Comparison of ENCODE assay signal across 14 cellular contexts in the genomic region with DNA sequence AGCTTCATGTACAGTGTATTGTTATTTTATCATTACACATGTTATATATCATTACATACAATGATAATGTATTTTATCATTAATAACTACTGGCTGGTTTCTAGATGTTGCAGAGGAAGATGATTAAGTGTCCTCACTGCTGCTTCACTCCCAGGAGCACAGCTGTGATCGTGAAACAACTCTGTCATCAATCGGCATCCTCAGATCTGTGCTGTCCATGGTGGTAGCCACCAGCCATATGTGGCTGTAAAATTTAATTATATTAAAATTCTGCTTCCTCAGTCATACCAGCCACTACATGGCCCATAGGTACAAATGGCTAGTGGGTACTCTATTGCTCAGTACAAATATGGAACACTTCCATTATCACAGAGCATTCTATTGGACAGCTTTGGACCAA.
DNase-seq lines count a peak whose midpoint lies in the region; ATAC-seq and TF ChIP-seq lines count a peak whose summit lies in the region.
"Had no signal": no experiment of that assay in that cellular context is flagged by ENCODE, and none has a peak within 500 bp of the region (broad histone marks: within the 10 kb centered on the region; RNA-seq: fewer than 3 reads in every experiment).

No MANE protein-coding gene starts in this region.

- H2BK15ac ChIP-seq in IMR-90 (ENCODE audit: low read depth, low read length) (no peak overlapping the region), mesenchymal stem cell (ENCODE audit: low read depth, poor library complexity, severe bottlenecking) (no peak overlapping the region)

- H2AK5ac ChIP-seq in IMR-90 (ENCODE audit: low read depth, low read length) (no peak overlapping the region), mesenchymal stem cell (ENCODE audit: low read length, severe bottlenecking) (no peak overlapping the region)

- H3K56ac ChIP-seq in IMR-90 (ENCODE audit: extremely low read depth, insufficient read depth, low read length): no peak overlapping the region

- H2BK5ac ChIP-seq in IMR-90 (ENCODE audit: low read depth, low read length, poor library complexity, severe bottlenecking) (no peak overlapping the region), mesenchymal stem cell (ENCODE audit: low read depth, low read length, poor library complexity, severe bottlenecking) (no peak overlapping the region)

- H3K4me2 ChIP-seq in IMR-90 (ENCODE audit: low read depth, low read length) (no peak overlapping the region), mesenchymal stem cell (ENCODE audit: low read length, poor library complexity, severe bottlenecking) (no peak overlapping the region)
- H3K4me2 ChIP-seq: KMS-11 had no signal

- TF ChIP-seq CTCF in CD4-positive, alpha-beta T cell (IDR thresholded peaks at IDR 0.05): no peak
- no peak for TF ChIP-seq CTCF in IMR-90 (conservative IDR thresholded peaks at IDR 0.05; ENCODE audit: low read depth, low read length)

- no peak overlapping the region for H2BK12ac ChIP-seq in mesenchymal stem cell (ENCODE audit: low read length in 2 of 2)

- H3K18ac ChIP-seq in IMR-90 (ENCODE audit: low read depth, low read length) (no peak overlapping the region), mesenchymal stem cell (ENCODE audit: low read depth in 1 of 2, low read length in 2 of 2) (no peak overlapping the region)

- H2BK20ac ChIP-seq in IMR-90 (ENCODE audit: low read depth, low read length): no peak overlapping the region

- no peak overlapping the region for H3K27ac ChIP-seq in CD4-positive, alpha-beta T cell (ENCODE audit: low read depth, low read length)
- H3K27ac ChIP-seq in IMR-90 (ENCODE audit: insufficient read depth, low read length) (no peak overlapping the region), mesenchymal stem cell (ENCODE audit: low read length, poor library complexity, severe bottlenecking) (no peak overlapping the region)
- H3K27ac ChIP-seq: KMS-11 had no signal

- no peaks in the 10 kb centered on the region for H3K9me3 Mint-ChIP-seq in CD4-positive, alpha-beta T cell
- H3K9me3 Mint-ChIP-seq in activated CD8-positive, alpha-beta T cell treated with anti-CD3 and anti-CD28 coated beads, Interleukin-2, amount 10 ng/mL, durations not matched to agents 7 days and 5 days (ENCODE audit: insufficient read depth): peaks cover 14% of the 10 kb centered on the region

- no peak for TF ChIP-seq POLR2A in IMR-90 (IDR thresholded peaks at IDR 0.05; ENCODE audit: low read depth, low read length)

- peak overlapping the region; percentile 94; the same call in 1 of the 2 replicates for H2BK120ac ChIP-seq in IMR-90 (ENCODE audit: low read depth, low read length)
- no peak overlapping the region for H2BK120ac ChIP-seq in mesenchymal stem cell (ENCODE audit: low read depth, low read length)

- intact Hi-C loops in CD4-positive, alpha-beta T cell (cut with DNase I, micrococcal nuclease): loop anchor here (10.0 kb wide), 2 partner anchors 114 to 116 kb away; no protein-coding TSS in a partner anchor
- intact Hi-C loops in IMR-90 (cut with micrococcal nuclease): loop anchor here (5.0 to 10.0 kb wide), 5 partner anchors 128 to 434 kb away; no protein-coding TSS in a partner anchor

- in situ Hi-C loops in IMR-90 (cut with MboI; ENCODE audit: low sequenced_read_pairs): no loop called here

- no peaks in the 10 kb centered on the region for H3K27me3 Mint-ChIP-seq in CD4-positive, alpha-beta T cell
- H3K27me3 Mint-ChIP-seq in activated CD8-positive, alpha-beta T cell treated with anti-CD3 and anti-CD28 coated beads, Interleukin-2, amount 10 ng/mL, durations not matched to agents 7 days and 5 days (ENCODE audit: low read depth): no peaks in the 10 kb centered on the region
- H3K27me3 Mint-ChIP-seq: CD4-positive, alpha-beta memory T cell had no signal

- H3K4ac ChIP-seq in IMR-90 (ENCODE audit: low read depth, low read length) (no peak overlapping the region), mesenchymal stem cell (ENCODE audit: low read depth in 1 of 2, low read length in 2 of 2) (no peak overlapping the region)

- no peak overlapping the region for H3K9ac ChIP-seq in IMR-90 (ENCODE audit: low read depth, low read length)
- H3K9ac ChIP-seq in mesenchymal stem cell (ENCODE audit: low read length): no peak overlapping the region
- H3K9ac ChIP-seq: KMS-11 had no signal

- no peak for ATAC-seq in CD4-positive, alpha-beta T cell (ENCODE audit: poor library complexity)
- no peak for ATAC-seq in IMR-90 (ENCODE audit: low read depth)
- ATAC-seq in GM18858 (IDR thresholded peaks at IDR 0.05; ENCODE audit: unreplicated experiment): no peak
- no peak for ATAC-seq in activated CD8-positive, alpha-beta T cell treated with anti-CD3 and anti-CD28 coated beads, Interleukin-2, amount 10 ng/mL, durations not matched to agents 7 days and 5 days

- H3K9me3 ChIP-seq in CD4-positive, alpha-beta T cell (ENCODE audit: control insufficient read depth, low read length): no peaks in the 10 kb centered on the region
- no peaks in the 10 kb centered on the region for H3K9me3 ChIP-seq in IMR-90 (ENCODE audit: control insufficient read depth, insufficient read depth, low read length)
- H3K9me3 ChIP-seq in mesenchymal stem cell (ENCODE audit: control insufficient read depth, low read length): peaks cover 10% of the 10 kb centered on the region
- H3K9me3 ChIP-seq: BE2C, HAP-1 had no signal

- peak overlapping the region; percentile 2 for H3K27ac Mint-ChIP-seq in CD4-positive, alpha-beta T cell
- H3K27ac Mint-ChIP-seq in activated CD8-positive, alpha-beta T cell treated with anti-CD3 and anti-CD28 coated beads, Interleukin-2, amount 10 ng/mL, durations not matched to agents 7 days and 5 days: no peak overlapping the region

- DNase-seq in CD4-positive, alpha-beta T cell: no peak
- DNase-seq in IMR-90 (peak; percentile 31), mesenchymal stem cell (peak; percentile 18), OCI-M2 (lab: John Stamatoyannopoulos, UW; ENCODE audit: unreplicated experiment) (no peak)
- DNase-seq in activated CD8-positive, alpha-beta T cell treated with anti-CD3 and anti-CD28 coated beads, Interleukin-2, amount 10 ng/mL, durations not matched to agents 7 days and 5 days: no peak
- DNase-seq: BE2C; C1 segment of cervical spinal cord; CD4-positive, alpha-beta memory T cell; DMS153; DMS79; GDM1 had no signal

- H3K4me1 Mint-ChIP-seq in CD4-positive, alpha-beta T cell (ENCODE audit: low read depth): peaks cover 48% of the 10 kb centered on the region
- H3K4me1 Mint-ChIP-seq in activated CD8-positive, alpha-beta T cell treated with anti-CD3 and anti-CD28 coated beads, Interleukin-2, amount 10 ng/mL, durations not matched to agents 7 days and 5 days (ENCODE audit: low read depth): peaks cover 39% of the 10 kb centered on the region

- dilution Hi-C loops in IMR-90 (cut with HindIII; ENCODE audit: low sequenced_read_pairs, unreplicated experiment): no loop called here

- no TSS peak for BruUV-seq in IMR-90 (replicated peaks; lab: Mats Ljungman, UMichigan)

- no peak overlapping the region for H2AFZ ChIP-seq in IMR-90 (replicated peaks; ENCODE audit: low read length, poor library complexity)
- no peak overlapping the region for H2AFZ ChIP-seq in mesenchymal stem cell (ENCODE audit: low read depth, low read length)

- H2AK9ac ChIP-seq in IMR-90 (replicated peaks; ENCODE audit: low read depth, low read length, poor library complexity): no peak overlapping the region

- H3K36me3 ChIP-seq in IMR-90 (ENCODE audit: control insufficient read depth, insufficient read depth, low read length) (no peaks in the 10 kb centered on the region), mesenchymal stem cell (ENCODE audit: control insufficient read depth in 1 of 2, insufficient read depth in 2 of 2, low read depth in 1 of 2, low read length in 2 of 2) (no peaks in the 10 kb centered on the region)
- H3K36me3 ChIP-seq: BE2C, HAP-1 had no signal

- H3K4me1 ChIP-seq in IMR-90 (ENCODE audit: control insufficient read depth, insufficient read depth, low read length): peaks cover 24% of the 10 kb centered on the region
- peaks cover 10% of the 10 kb centered on the region for H3K4me1 ChIP-seq in mesenchymal stem cell (ENCODE audit: control insufficient read depth, insufficient read depth, low read depth, low read length)
- H3K4me1 ChIP-seq: BE2C, HAP-1 had no signal

- H3K23ac ChIP-seq in IMR-90 (ENCODE audit: low read depth, low read length): no peak overlapping the region
- no peak overlapping the region for H3K23ac ChIP-seq in mesenchymal stem cell (ENCODE audit: low read length in 2 of 2)

- H3K4me3 ChIP-seq in IMR-90 (ENCODE audit: insufficient read depth, low read depth, low read length) (no peak overlapping the region), mesenchymal stem cell (ENCODE audit: insufficient read depth in 1 of 2, low read depth in 1 of 2, low read length in 2 of 2) (no peak overlapping the region)
- H3K4me3 ChIP-seq: HAP-1 had no signal

- no peak overlapping the region for H3K4me3 Mint-ChIP-seq in CD4-positive, alpha-beta T cell
- H3K4me3 Mint-ChIP-seq in activated CD8-positive, alpha-beta T cell treated with anti-CD3 and anti-CD28 coated beads, Interleukin-2, amount 10 ng/mL, durations not matched to agents 7 days and 5 days: no peak overlapping the region
- H3K4me3 Mint-ChIP-seq: CD4-positive, alpha-beta memory T cell had no signal

- POLR2A ChIA-PET in CD4-positive, alpha-beta T cell (lab: Charles Lee): interaction anchor here (0.9 kb wide), 1 partner anchor 23 kb away, joined by 3 read pairs; no protein-coding TSS in a partner anchor
- POLR2A ChIA-PET in IMR-90 (lab: Charles Lee; ENCODE audit: unreplicated experiment): no interaction called here
- POLR2A ChIA-PET in activated CD8-positive, alpha-beta T cell treated with anti-CD3 and anti-CD28 coated beads, Interleukin-2, amount 10 ng/mL, durations not matched to agents 7 days and 5 days (lab: Charles Lee): no interaction called here

- no peaks in the 10 kb centered on the region for H3K79me1 ChIP-seq in IMR-90 (ENCODE audit: low read depth in 1 of 2, low read length in 2 of 2)
- H3K79me1 ChIP-seq in mesenchymal stem cell (replicated peaks; ENCODE audit: low read length, poor library complexity, severe bottlenecking): no peaks in the 10 kb centered on the region

- H4K20me1 ChIP-seq in IMR-90 (ENCODE audit: insufficient read depth, low read length): no peaks in the 10 kb centered on the region

- H4K5ac ChIP-seq in IMR-90 (ENCODE audit: low read depth, low read length): no peak overlapping the region

- H3K14ac ChIP-seq in IMR-90 (replicated peaks; ENCODE audit: low read depth, low read length): no peak overlapping the region
- H3K14ac ChIP-seq in mesenchymal stem cell (ENCODE audit: low read length in 2 of 2): no peak overlapping the region

- no peak for TF ChIP-seq RAD21 in IMR-90 (IDR thresholded peaks at IDR 0.05; ENCODE audit: low read length)

- CTCF ChIA-PET in CD4-positive, alpha-beta T cell (lab: Charles Lee): interaction anchor here (0.6 to 1.6 kb wide), 2 partner anchors 9 to 277 kb away, joined by 3 to 4 read pairs; no protein-coding TSS in a partner anchor
- CTCF ChIA-PET in IMR-90 (lab: Yijun Ruan, JAX): interaction anchor here (1.0 kb wide), 1 partner anchor 143 kb away, joined by 3 read pairs; no protein-coding TSS in a partner anchor
- CTCF ChIA-PET in activated CD8-positive, alpha-beta T cell treated with anti-CD3 and anti-CD28 coated beads, Interleukin-2, amount 10 ng/mL, durations not matched to agents 7 days and 5 days (lab: Charles Lee): interaction anchor here (1.6 kb wide), 1 partner anchor 12 kb away, joined by 4 read pairs; no protein-coding TSS in a partner anchor

- no CpG with 5 or more reads among the region's 2 CpGs for WGBS in IMR-90 (ENCODE audit: extremely low coverage in 2 of 2, insufficient read length in 1 of 2), 2 experiments
- 85% methylated on average over 2 of the region's 2 CpGs for WGBS in mesenchymal stem cell

- H4K8ac ChIP-seq in IMR-90 (ENCODE audit: low read depth in 2 of 2, low read length in 2 of 2) (no peak overlapping the region; a peak in 1 of 4 replicates), mesenchymal stem cell (ENCODE audit: low read length) (no peak overlapping the region)

- H3K27me3 ChIP-seq in CD4-positive, alpha-beta T cell (ENCODE audit: control insufficient read depth, insufficient read depth, low read length): no peaks in the 10 kb centered on the region
- H3K27me3 ChIP-seq in IMR-90 (ENCODE audit: control insufficient read depth, insufficient read depth, low read length) (no peaks in the 10 kb centered on the region; the same call in 1 of the 2 replicates), mesenchymal stem cell (ENCODE audit: control insufficient read depth in 1 of 2, insufficient read depth in 1 of 2, low read length in 2 of 2) (peaks cover 0 to 25% of the 10 kb centered on the region in 2 experiments)
- H3K27me3 ChIP-seq: BE2C had no signal

- H4K91ac ChIP-seq in IMR-90 (ENCODE audit: insufficient read depth, low read depth, low read length) (no peak overlapping the region), mesenchymal stem cell (ENCODE audit: low read length) (no peak overlapping the region)

- peaks cover 18% of the 10 kb centered on the region for H3K9me1 ChIP-seq in IMR-90 (ENCODE audit: insufficient read depth, low read length)

- H3K36me3 Mint-ChIP-seq in CD4-positive, alpha-beta T cell (ENCODE audit: low read depth): no peaks in the 10 kb centered on the region
- peaks cover 2% of the 10 kb centered on the region for H3K36me3 Mint-ChIP-seq in activated CD8-positive, alpha-beta T cell treated with anti-CD3 and anti-CD28 coated beads, Interleukin-2, amount 10 ng/mL, durations not matched to agents 7 days and 5 days (ENCODE audit: low read depth)
- H3K36me3 Mint-ChIP-seq: CD4-positive, alpha-beta memory T cell had no signal

Comparison
In these comparisons a context has a peak if more than half of its experiments do, and no peak if none do; other contexts are left out.
1. DNase-seq: peak in IMR-90 (single experiment) and mesenchymal stem cell (single experiment); none in CD4-positive, alpha-beta T cell (0 of 10), OCI-M2 (single experiment) and activated CD8-positive, alpha-beta T cell treated with anti-CD3 and anti-CD28 coated beads, Interleukin-2, amount 10 ng/mL, durations not matched to agents 7 days and 5 days (single experiment).